ENCODE assay signal across 8 cellular contexts in the genomic region with DNA sequence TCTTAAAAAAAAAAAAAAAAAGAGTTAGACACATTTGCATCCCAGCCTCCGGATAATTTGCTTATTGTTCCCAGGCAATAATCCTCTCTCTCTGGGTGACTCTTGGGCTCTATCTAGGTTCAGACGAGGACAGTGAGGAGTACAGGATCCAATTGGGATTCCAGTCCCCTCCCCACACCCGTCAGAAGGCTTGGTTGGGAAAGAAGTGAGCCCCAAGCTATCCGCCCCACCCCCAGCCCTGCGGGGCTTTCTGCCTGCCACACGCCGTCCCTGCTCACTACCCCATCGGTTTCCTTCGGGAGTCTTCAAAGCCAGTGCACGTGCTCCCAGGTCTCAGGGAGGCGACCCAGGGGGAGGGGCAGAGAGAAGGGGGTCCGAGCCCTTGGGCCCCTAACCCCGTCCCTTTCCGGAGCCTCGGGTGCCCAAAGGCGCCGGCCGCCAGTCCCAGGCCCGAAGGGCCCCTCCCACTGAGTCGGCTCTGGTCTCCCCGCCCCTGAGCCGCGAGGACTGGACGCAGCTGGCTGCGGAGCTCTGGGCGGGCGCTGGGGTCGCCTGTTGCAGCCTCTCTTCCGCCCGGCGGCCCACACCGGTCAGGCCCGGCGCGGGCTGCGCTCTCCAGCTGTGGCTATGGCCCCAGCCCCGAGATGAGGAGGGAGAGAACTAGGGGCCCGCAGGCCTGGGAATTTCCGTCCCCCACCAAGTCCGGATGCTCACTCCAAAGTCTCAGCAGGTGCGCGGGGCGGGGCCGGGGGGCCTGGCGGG. TPM values are rescaled to one million over a fixed set of nuclear protein-coding genes. Genes with fewer than 3 reads are reported as not detected.
DNase-seq lines count a peak whose midpoint lies in the region; ATAC-seq and TF ChIP-seq lines count a peak whose summit lies in the region.

No MANE protein-coding gene starts in this region.

- H3K27me3 ChIP-seq in esophagus squamous epithelium (no peaks in the 10 kb centered on the region), mucosa of rectum (ENCODE audit: control insufficient read depth in 2 of 2, insufficient read depth in 2 of 2, low read length in 2 of 2) (no peaks in the 10 kb centered on the region)

- H3K27ac ChIP-seq in esophagus squamous epithelium (peak overlapping the region; percentile 66 to 95 (median 88)), mucosa of rectum (ENCODE audit: low read depth in 2 of 2, low read length in 2 of 2) (peak overlapping the region; percentile 70 to 79), urinary bladder (ENCODE audit: low read depth) (peak overlapping the region; percentile 55)

- H3K4me1 ChIP-seq in esophagus squamous epithelium: peaks cover 54 to 80% (median 59%) of the 10 kb centered on the region in 3 donors
- peaks cover 36 to 45% of the 10 kb centered on the region in 2 donors for H3K4me1 ChIP-seq in mucosa of rectum (ENCODE audit: control insufficient read depth in 2 of 2, insufficient read depth in 2 of 2, low read length in 2 of 2)
- H3K4me1 ChIP-seq in urinary bladder (ENCODE audit: insufficient read depth): no peaks in the 10 kb centered on the region

- H3K4me3 ChIP-seq in esophagus squamous epithelium (peak overlapping the region; percentile 26 to 70 (median 52)), mucosa of rectum (ENCODE audit: low read length in 2 of 2) (peak overlapping the region; percentile 59 to 61), urinary bladder (ENCODE audit: low read depth, low read length) (peak overlapping the region; percentile 39)

- intact Hi-C loops in esophagus squamous epithelium (cut with DNase I): no loop called here

- peak in 2 of 4 donors; percentile 45 to 74 for TF ChIP-seq POLR2A in esophagus squamous epithelium (IDR thresholded peaks at IDR 0.05)

- H3K9me3 ChIP-seq in esophagus squamous epithelium: no peaks in the 10 kb centered on the region
- no peaks in the 10 kb centered on the region for H3K9me3 ChIP-seq in mucosa of rectum (ENCODE audit: control insufficient read depth in 2 of 2, low read length in 2 of 2)

- peak overlapping the region; percentile 65 to 76 for H3K9ac ChIP-seq in mucosa of rectum (ENCODE audit: low read depth in 1 of 2, low read length in 2 of 2)

- H3K36me3 ChIP-seq in esophagus squamous epithelium (no peaks in the 10 kb centered on the region), mucosa of rectum (ENCODE audit: control insufficient read depth in 2 of 2, insufficient read depth in 2 of 2, low read length in 2 of 2) (no peaks in the 10 kb centered on the region), urinary bladder (ENCODE audit: insufficient read depth) (no peaks in the 10 kb centered on the region)

- DNase-seq in activated CD4-positive, CD25-positive, alpha-beta regulatory T cell treated with anti-CD3 and anti-CD28 coated beads, Interleukin-2, amount 50 U/mL, for 72 hours: peak; percentile 43
- no peak for DNase-seq in activated CD4-positive, CD25-positive, alpha-beta regulatory T cell (lab: John Stamatoyannopoulos, UW)
- DNase-seq in Kasumi-1 (lab: John Stamatoyannopoulos, UW) (peak; percentile 42 to 54), UCSD-AML1 (lab: John Stamatoyannopoulos, UW; ENCODE audit: unreplicated experiment) (peak; percentile 80), esophagus squamous epithelium (lab: John Stamatoyannopoulos, UW) (no peak)

- peak; percentile 51 for ATAC-seq in GM21576 (IDR thresholded peaks at IDR 0.05; ENCODE audit: unreplicated experiment)

- 6 to 22% methylated on average over 6 to 8 of the region's 45 CpGs for WGBS in esophagus squamous epithelium, 2 donors
- WGBS in urinary bladder: 2% methylated on average over 45 of the region's 45 CpGs

- TF ChIP-seq CTCF in esophagus squamous epithelium (IDR thresholded peaks at IDR 0.05): peak in 1 of 6 experiments; percentile 7

RNA-seq across cellular contexts. Expression of a gene that starts 2.5 kb away (rescaled TPM):
- not detected for total RNA-seq in esophagus squamous epithelium
- total RNA-seq in urinary bladder: not detected
- 0.28 TPM for polyA plus RNA-seq in urinary bladder

RNA-seq across cellular contexts. Expression of a gene that starts 4.2 kb away (rescaled TPM):
- 10 to 100 TPM; 12.7 to 24.8 (median 22.3) TPM for total RNA-seq in esophagus squamous epithelium
- total RNA-seq in urinary bladder: 16.3 TPM
- 80.1 TPM for polyA plus RNA-seq in urinary bladder

RNA-seq across cellular contexts. Expression of a gene that starts 27.7 kb away (rescaled TPM):
- 100 to 1,000 TPM; 433 to 696 (median 601) TPM for total RNA-seq in esophagus squamous epithelium
- total RNA-seq in urinary bladder: 220 TPM
- 600 TPM for polyA plus RNA-seq in urinary bladder

RNA-seq across cellular contexts. Expression of a gene that starts 38.1 kb away (rescaled TPM):
- total RNA-seq in esophagus squamous epithelium (10 to 100 TPM in 3 of 4 donors, 1 to 10 TPM in 1; 9.7 to 34.4 (median 21.2) TPM), urinary bladder (29.4 TPM)
- 51.3 TPM for polyA plus RNA-seq in urinary bladder

RNA-seq across cellular contexts. Expression of a gene that starts 46.1 kb away (rescaled TPM):
- total RNA-seq in esophagus squamous epithelium (10 to 100 TPM in 3 of 4 donors, 1 to 10 TPM in 1; 8.6 to 11.2 (median 10.2) TPM), urinary bladder (2.6 TPM)
- polyA plus RNA-seq in urinary bladder: 5.5 TPM

Comparison
In these comparisons a context has a peak if more than half of its experiments do, and no peak if none do; other contexts are left out.
1. DNase-seq: peak in activated CD4-positive, CD25-positive, alpha-beta regulatory T cell treated with anti-CD3 and anti-CD28 coated beads, Interleukin-2, amount 50 U/mL, for 72 hours (single experiment), Kasumi-1 (2 of 2) and UCSD-AML1 (single experiment); none in activated CD4-positive, CD25-positive, alpha-beta regulatory T cell (0 of 4) and esophagus squamous epithelium (single experiment).
2. Peak in every context shown above with its lines, with median percentiles within 50 percentile points of each other: H3K27ac ChIP-seq and H3K4me3 ChIP-seq.